In genomic region chr17:70173646-70174045, GRCh38 we compare ENCODE assay signal across 16 cellular contexts. TPM values are rescaled to one million over a fixed set of nuclear protein-coding genes. Genes with fewer than 3 reads are reported as not detected.
"Had no signal": no experiment of that assay in that cellular context is flagged by ENCODE, and none has a peak within 500 bp of the region (broad histone marks: within the 10 kb centered on the region; RNA-seq: fewer than 3 reads in every experiment).

No MANE protein-coding gene starts in this region.

- H3K27me3 ChIP-seq: ovary had no signal

- H3K36me3 ChIP-seq: cardiac muscle cell, ovary had no signal

- H3K27ac ChIP-seq: cardiac muscle cell, coronary artery, ovary, transverse colon had no signal

- H3K9me3 ChIP-seq: ovary, spleen, transverse colon had no signal

- H3K4me3 ChIP-seq: cardiac muscle cell, coronary artery, ovary, transverse colon had no signal

- ATAC-seq: activated CD8-positive, alpha-beta T cell treated with anti-CD3 and anti-CD28 coated beads, Interleukin-2, amount 10 ng/mL, durations not matched to agents 7 days and 5 days; activated naive CD8-positive, alpha-beta T cell treated with anti-CD3 and anti-CD28 coated beads, Interleukin-2, amount 50 U/mL, for 24 hours; left lobe of liver; SK-N-SH treated with all-trans-retinoic acid at 6 μM for 48 hours; stimulated activated memory B cell treated with anti-CD40 and anti-IgM and Interleukin-4, amounts not matched to agents 10 μg/mL and 1 μg/mL and 100 μg/mL, for 72 hours had no signal

- DNase-seq: activated CD4-positive, alpha-beta T cell treated with anti-CD3 and anti-CD28 coated beads for 4 hours; activated CD8-positive, alpha-beta memory T cell treated with anti-CD3 and anti-CD28 coated beads, Interleukin-2, amount 50 U/mL, for 48 hours; activated CD8-positive, alpha-beta T cell treated with anti-CD3 and anti-CD28 coated beads, Interleukin-2, amount 10 ng/mL, durations not matched to agents 7 days and 5 days; activated naive CD4-positive, alpha-beta T cell treated with Interleukin-2 at 50 U/mL for 16 hours; activated naive CD8-positive, alpha-beta T cell treated with anti-CD3 and anti-CD28 coated beads, Interleukin-2, amount 50 U/mL, for 24 hours; effector CD8-positive, alpha-beta T cell; ovary; spleen; stimulated activated CD4-positive, alpha-beta T cell treated with anti-CD3 and anti-CD28 coated beads, Interleukin-1b, Interleukin-23, amount 100 ng/mL, for 48 hours; transverse colon had no signal

RNA-seq across cellular contexts. Expression of gene KCNJ2, which starts 4.3 kb away (rescaled TPM):
- total RNA-seq: activated CD8-positive, alpha-beta T cell treated with anti-CD3 and anti-CD28 coated beads, Interleukin-2, amount 10 ng/mL, durations not matched to agents 7 days and 5 days; T-helper 1 cell treated with Interleukin-12 subunit alpha and Interleukin-12 subunit beta and Interleukin-4 antibody, amounts not matched to agents 30 ng/mL and 1 ng/mL, for 36 hours had no signal
